9 cellular contexts compared by ENCODE assay signal in genomic region chr11:116879789-116880402, GRCh38. TPM values are rescaled to one million over a fixed set of nuclear protein-coding genes. Genes with fewer than 3 reads are reported as not detected.
DNase-seq lines count a peak whose midpoint lies in the region; ATAC-seq, FAIRE-seq and TF ChIP-seq lines count a peak whose summit lies in the region.
"Had no signal": no experiment of that assay in that cellular context is flagged by ENCODE, and none has a peak within 500 bp of the region (broad histone marks: within the 10 kb centered on the region; RNA-seq: fewer than 3 reads in every experiment).

No MANE protein-coding gene starts in this region.

- ATAC-seq in PC-3 (peak; percentile 100), HepG2 (peak; percentile 91), GM18502 (IDR thresholded peaks at IDR 0.05; ENCODE audit: poor library complexity, unreplicated experiment) (no peak)

- 38% methylated on average over 3 of the region's 3 CpGs for WGBS in HepG2 (ENCODE audit: low lambda C conversion rate)
- WGBS in tibial nerve, 2 donors, result 35% methylated on average over 3 of the region's 3 CpGs

- peaks cover 46% of the 10 kb centered on the region for H3K36me3 Mint-ChIP-seq in activated T-cell treated with anti-CD3 and anti-CD28 coated beads, Interleukin-2, amount 50 U/mL, for 24 hours (ENCODE audit: low read depth)

- no peaks in the 10 kb centered on the region for H3K27me3 Mint-ChIP-seq in activated T-cell treated with anti-CD3 and anti-CD28 coated beads, Interleukin-2, amount 50 U/mL, for 24 hours

- H3K27me3 ChIP-seq in KMS-11 (ENCODE audit: insufficient read depth, low read depth) (no peaks in the 10 kb centered on the region), PC-3 (ENCODE audit: low read length) (no peaks in the 10 kb centered on the region), HepG2 (ENCODE audit: control insufficient read depth in 1 of 2, insufficient read depth in 2 of 2, low read length in 2 of 2) (no peaks in the 10 kb centered on the region), tibial nerve (no peaks in the 10 kb centered on the region)

- H4K20me1 ChIP-seq in KMS-11 (ENCODE audit: insufficient read depth), result no peaks in the 10 kb centered on the region
- H4K20me1 ChIP-seq in PC-3 (ENCODE audit: low read length), result no peaks in the 10 kb centered on the region
- H4K20me1 ChIP-seq in HepG2 (ENCODE audit: insufficient read depth, low read length), result no peaks in the 10 kb centered on the region

- H3K36me3 ChIP-seq in KMS-11 (ENCODE audit: insufficient read depth) (no peaks in the 10 kb centered on the region), PC-3 (ENCODE audit: low read depth, low read length) (peaks cover 4% of the 10 kb centered on the region; the same call in 1 of the 2 replicates), HepG2 (replicated peaks in 1 of 2; ENCODE audit: control insufficient read depth in 1 of 2, insufficient read depth in 2 of 2, low read length in 2 of 2) (peaks cover 10 to 22% of the 10 kb centered on the region in 2 experiments; a peak in 4 of 5 replicates), tibial nerve (peaks cover 0 to 22% (median 0%) of the 10 kb centered on the region in 3 donors)

- H3K27ac Mint-ChIP-seq in activated T-cell treated with anti-CD3 and anti-CD28 coated beads, Interleukin-2, amount 50 U/mL, for 24 hours, result peak overlapping the region; percentile 7

- TF ChIP-seq POLR2A in HepG2 (IDR thresholded peaks at IDR 0.05; ENCODE audit: insufficient read depth in 1 of 2, low read depth in 2 of 2, low read length in 2 of 2) (no peak), tibial nerve (IDR thresholded peaks at IDR 0.05) (no peak)

- no peaks in the 10 kb centered on the region for H3K9me2 ChIP-seq in PC-3 (replicated peaks; ENCODE audit: low read length)

- no peaks in the 10 kb centered on the region for H3F3A ChIP-seq in PC-3 (ENCODE audit: low read length, unreplicated experiment)

- CTCF ChIA-PET in PC-3 (lab: Charles Lee), result interaction anchor here (0.6 to 1.5 kb wide), 5 partner anchors 44 to 1424 kb away, joined by 3 to 5 read pairs (median 3); no protein-coding TSS in a partner anchor
- CTCF ChIA-PET in HepG2 (lab: Yijun Ruan, JAX; ENCODE audit: low intra/inter-chr PET ratio, low total read pairs), result interaction anchor here (1.1 to 2.3 kb wide), 3 partner anchors 89 to 228 kb away, joined by 3 to 43 read pairs (median 4); partner anchors contain the start of gene APOA5

- no peaks in the 10 kb centered on the region for H3K9me3 Mint-ChIP-seq in activated T-cell treated with anti-CD3 and anti-CD28 coated beads, Interleukin-2, amount 50 U/mL, for 24 hours

- BruUV-seq in PC-3 (replicated peaks; lab: Mats Ljungman, UMichigan), result no TSS peak
- BruUV-seq in HepG2 (replicated peaks; lab: Mats Ljungman, UMichigan), result no TSS peak

- intact Hi-C loops in PC-3 (cut with micrococcal nuclease) (loop anchor here (1.0 to 10.0 kb wide), 5 partner anchors 37 to 347 kb away; no protein-coding TSS in a partner anchor), HepG2 (cut with micrococcal nuclease; ENCODE audit: unreplicated experiment) (loop anchor here (1.0 kb wide), 2 partner anchors 226 to 346 kb away; no protein-coding TSS in a partner anchor)

- H3K4me2 ChIP-seq in KMS-11, result no peak overlapping the region
- no peak overlapping the region for H3K4me2 ChIP-seq in PC-3 (ENCODE audit: low read length)
- H3K4me2 ChIP-seq in HepG2 (ENCODE audit: low read depth, low read length), result no peak overlapping the region

- H3K4me3 ChIP-seq in KMS-11 (IDR thresholded peaks at IDR 0.05; ENCODE audit: insufficient read depth, low read depth, low read length), result no peak overlapping the region
- H3K4me3 ChIP-seq in PC-3 (ENCODE audit: low read length), result no peak overlapping the region
- no peak overlapping the region for H3K4me3 ChIP-seq in HepG2 (replicated peaks in 1 of 3; ENCODE audit: insufficient read depth in 1 of 3, low read depth in 2 of 3, low read length in 3 of 3)
- no peak overlapping the region for H3K4me3 ChIP-seq in tibial nerve

- H3K27ac ChIP-seq in KMS-11, result no peak overlapping the region
- no peak overlapping the region for H3K27ac ChIP-seq in PC-3 (ENCODE audit: low read length)
- peak overlapping the region; percentile 24 for H3K27ac ChIP-seq in cingulate gyrus (ENCODE audit: low read depth, low read length)
- no peak overlapping the region for H3K27ac ChIP-seq in HepG2 (ENCODE audit: extremely low read length, insufficient read depth, low read length)
- H3K27ac ChIP-seq in tibial nerve, result peak overlapping the region in 1 of 4 donors; percentile 67
- H3K27ac ChIP-seq: epithelial cell of prostate had no signal

- TF ChIP-seq CTCF in KMS-11 (conservative IDR thresholded peaks at IDR 0.05; ENCODE audit: low read depth, low read length) (peak; percentile 68), PC-3 (conservative IDR thresholded peaks at IDR 0.05; ENCODE audit: low read depth, low read length) (peak; percentile 93), HepG2 (CRISPR knock-in tag; IDR thresholded peaks at IDR 0.05) (peak; percentile 81), tibial nerve (IDR thresholded peaks at IDR 0.05) (peak; percentile 59 to 81 (median 65))

- H3K4me1 ChIP-seq in KMS-11 (ENCODE audit: low read depth, poor library complexity, severe bottlenecking), result peaks cover 26% of the 10 kb centered on the region
- H3K4me1 ChIP-seq in PC-3 (ENCODE audit: insufficient read depth, low read length), result no peaks in the 10 kb centered on the region; the same call in 1 of the 2 replicates
- H3K4me1 ChIP-seq in HepG2 (ENCODE audit: insufficient read depth, low read length), result no peaks in the 10 kb centered on the region
- peaks cover 0 to 4% (median 0%) of the 10 kb centered on the region in 4 donors for H3K4me1 ChIP-seq in tibial nerve

- no peak for DNase-seq in activated T-cell treated with anti-CD3 and anti-CD28 coated beads, Interleukin-2, amount 50 U/mL, for 24 hours
- DNase-seq in activated T-cell treated with anti-CD3 and anti-CD28 coated beads for 4 hours, result no peak
- DNase-seq in PC-3, result peak; percentile 86
- peak; percentile 65 for DNase-seq in HepG2 (ENCODE audit: low spot score)
- peak in 1 of 2 donors; percentile 39 for DNase-seq in tibial nerve (ENCODE audit: low spot score in 2 of 2)

- H2AFZ ChIP-seq in KMS-11 (ENCODE audit: low read depth) (no peak overlapping the region), PC-3 (ENCODE audit: low read length) (no peak overlapping the region), HepG2 (ENCODE audit: low read length) (no peak overlapping the region)

- no peak overlapping the region for H3K9ac ChIP-seq in KMS-11
- H3K9ac ChIP-seq in PC-3 (ENCODE audit: low read length), result no peak overlapping the region
- no peak overlapping the region for H3K9ac ChIP-seq in HepG2 (ENCODE audit: insufficient read depth, low read depth, low read length)

- H3K4me1 Mint-ChIP-seq in activated T-cell treated with anti-CD3 and anti-CD28 coated beads, Interleukin-2, amount 50 U/mL, for 24 hours (ENCODE audit: low read depth), result peaks cover 30% of the 10 kb centered on the region

- FAIRE-seq in HepG2 (lab: Jason Lieb, UNC), result peak; percentile 94

- POLR2A ChIA-PET in PC-3 (lab: Charles Lee; ENCODE audit: unreplicated experiment) (no interaction called here), HepG2 (lab: Yijun Ruan, JAX) (interaction anchor here (0.6 to 1.1 kb wide), 2 partner anchors 51 to 218 kb away, joined by 3 read pairs; partner anchors contain the start of gene SIK3)

- no peaks in the 10 kb centered on the region for H3K79me2 ChIP-seq in KMS-11 (ENCODE audit: insufficient read depth, low read depth)
- no peaks in the 10 kb centered on the region for H3K79me2 ChIP-seq in PC-3 (ENCODE audit: low read length)
- H3K79me2 ChIP-seq in HepG2 (ENCODE audit: insufficient read depth, low read length), result no peaks in the 10 kb centered on the region

- TF ChIP-seq RAD21 in HepG2 (CRISPR knock-in tag; IDR thresholded peaks at IDR 0.05), result peak; percentile 67

- H3K4me3 Mint-ChIP-seq in activated T-cell treated with anti-CD3 and anti-CD28 coated beads, Interleukin-2, amount 50 U/mL, for 24 hours, result no peak overlapping the region

- H3K9me3 ChIP-seq in PC-3 (ENCODE audit: low read length), result no peaks in the 10 kb centered on the region
- H3K9me3 ChIP-seq in HepG2 (ENCODE audit: low read length), result no peaks in the 10 kb centered on the region
- H3K9me3 ChIP-seq in tibial nerve, result no peaks in the 10 kb centered on the region

- in situ Hi-C loops in HepG2 (cut with HindIII; ENCODE audit: extremely low pct_ligation_motif_present, low pct_unique_long_range_greater_than_20kb), result loop anchor here (5.0 kb wide), 1 partner anchor 217 kb away; the partner anchor contains the start of gene SIK3

- TF ChIP-seq EP300 in HepG2 (IDR thresholded peaks at IDR 0.05; ENCODE audit: low read depth in 2 of 2, low read length in 2 of 2), result no peak
- no peak for TF ChIP-seq EP300 in HepG2 (CRISPR knock-in tag; IDR thresholded peaks at IDR 0.05; ENCODE audit: borderline replicate concordance)
- peak in 1 of 2 donors; percentile 17 for TF ChIP-seq EP300 in tibial nerve (IDR thresholded peaks at IDR 0.05)

RNA-seq across cellular contexts. Expression of gene APOA1, which starts 42.5 kb away (rescaled TPM):
- total RNA-seq in PC-3 (2014; rRNA removed) (0.33 TPM in 1 of 2 replicates, not detected in the other), HepG2 (2016; rRNA removed; fragmentation: Illumina TruSeq; extraction: Trizol) (2,184 and 5,485 TPM in 2 replicates), tibial nerve (1 to 10 TPM; 4.1 to 8.4 (median 6.5) TPM)
- total RNA-seq in HepG2 (2016; cell fraction: cytosol; rRNA removed; fragmentation: Illumina TruSeq; extraction: Trizol; ENCODE audit: low read depth), result 1,658 and 1,910 TPM in 2 replicates
- total RNA-seq in HepG2 (2016; cell fraction: insoluble cytoplasmic fraction; rRNA removed; fragmentation: Illumina TruSeq; extraction: Trizol), result 2,147 and 5,523 TPM in 2 replicates
- total RNA-seq in HepG2 (2016; cell fraction: membrane; rRNA removed; fragmentation: Illumina TruSeq; extraction: Trizol), result 1,317 and 1,654 TPM in 2 replicates
- 3,708 and 4,228 TPM in 2 replicates for total RNA-seq in HepG2 (2016; cell fraction: nucleus; rRNA removed; fragmentation: Illumina TruSeq; extraction: Trizol)
- polyA plus RNA-seq in HepG2 (2011; rRNA removed), result 1,973 and 2,476 TPM in 2 replicates
- 3,263 and 3,859 TPM in 2 replicates for polyA plus RNA-seq in HepG2 (2011; cell fraction: cytosol; rRNA removed)
- 1,542 and 1,981 TPM in 2 replicates for polyA plus RNA-seq in HepG2 (2011; cell fraction: nucleus; rRNA removed)
- polyA plus RNA-seq in HepG2 (2012), result 3,117 and 3,837 TPM in 2 replicates
- 1,826 and 2,113 TPM in 2 replicates for polyA plus RNA-seq in HepG2 (2016; cell fraction: cytosol; fragmentation: Illumina TruSeq; extraction: Trizol; ENCODE audit: low read depth)
- polyA plus RNA-seq in HepG2 (2016; cell fraction: insoluble cytoplasmic fraction; fragmentation: Illumina TruSeq; extraction: Trizol; ENCODE audit: low read depth), result 1,773 and 1,785 TPM in 2 replicates
- 1,154 and 1,399 TPM in 2 replicates for polyA plus RNA-seq in HepG2 (2016; cell fraction: membrane; fragmentation: Illumina TruSeq; extraction: Trizol; ENCODE audit: low read depth)
- 5,783 and 6,817 TPM in 2 replicates for polyA plus RNA-seq in HepG2 (2016; cell fraction: nucleus; fragmentation: Illumina TruSeq; extraction: Trizol; ENCODE audit: insufficient read depth, low read depth)
- 0.49 and 910 TPM in 2 replicates for polyA minus RNA-seq in HepG2 (2011; rRNA and poly(A)+ RNA removed; ENCODE audit: low replicate concordance)
- 1,155 and 1,457 TPM in 2 replicates for polyA minus RNA-seq in HepG2 (2011; cell fraction: cytosol; rRNA and poly(A)+ RNA removed)
- 210 and 319 TPM in 2 replicates for polyA minus RNA-seq in HepG2 (2011; cell fraction: nucleus; rRNA and poly(A)+ RNA removed)

RNA-seq across cellular contexts. Expression of gene APOC3, which starts 50.2 kb away (rescaled TPM):
- not detected in 2 replicates for total RNA-seq in PC-3 (2014; rRNA removed)
- 179 and 314 TPM in 2 replicates for total RNA-seq in HepG2 (2016; rRNA removed; fragmentation: Illumina TruSeq; extraction: Trizol)
- total RNA-seq in HepG2 (2016; cell fraction: cytosol; rRNA removed; fragmentation: Illumina TruSeq; extraction: Trizol; ENCODE audit: low read depth), result 470 and 617 TPM in 2 replicates
- total RNA-seq in HepG2 (2016; cell fraction: insoluble cytoplasmic fraction; rRNA removed; fragmentation: Illumina TruSeq; extraction: Trizol), result 191 and 310 TPM in 2 replicates
- 250 and 324 TPM in 2 replicates for total RNA-seq in HepG2 (2016; cell fraction: membrane; rRNA removed; fragmentation: Illumina TruSeq; extraction: Trizol)
- total RNA-seq in HepG2 (2016; cell fraction: nucleus; rRNA removed; fragmentation: Illumina TruSeq; extraction: Trizol), result 211 and 238 TPM in 2 replicates
- 687 and 1,005 TPM in 2 replicates for polyA plus RNA-seq in HepG2 (2011; rRNA removed)
- 944 and 988 TPM in 2 replicates for polyA plus RNA-seq in HepG2 (2011; cell fraction: cytosol; rRNA removed)
- 255 and 392 TPM in 2 replicates for polyA plus RNA-seq in HepG2 (2011; cell fraction: nucleus; rRNA removed)
- polyA plus RNA-seq in HepG2 (2012), result 921 and 1,213 TPM in 2 replicates
- 724 and 925 TPM in 2 replicates for polyA plus RNA-seq in HepG2 (2016; cell fraction: cytosol; fragmentation: Illumina TruSeq; extraction: Trizol; ENCODE audit: low read depth)
- 243 and 253 TPM in 2 replicates for polyA plus RNA-seq in HepG2 (2016; cell fraction: insoluble cytoplasmic fraction; fragmentation: Illumina TruSeq; extraction: Trizol; ENCODE audit: low read depth)
- 332 and 399 TPM in 2 replicates for polyA plus RNA-seq in HepG2 (2016; cell fraction: membrane; fragmentation: Illumina TruSeq; extraction: Trizol; ENCODE audit: low read depth)
- 479 and 488 TPM in 2 replicates for polyA plus RNA-seq in HepG2 (2016; cell fraction: nucleus; fragmentation: Illumina TruSeq; extraction: Trizol; ENCODE audit: insufficient read depth, low read depth)
- 493 TPM in 1 of 2 replicates, not detected in the other for polyA minus RNA-seq in HepG2 (2011; rRNA and poly(A)+ RNA removed; ENCODE audit: low replicate concordance)
- 182 and 185 TPM in 2 replicates for polyA minus RNA-seq in HepG2 (2011; cell fraction: cytosol; rRNA and poly(A)+ RNA removed)
- polyA minus RNA-seq in HepG2 (2011; cell fraction: nucleus; rRNA and poly(A)+ RNA removed), result 38.8 and 66.1 TPM in 2 replicates
- total RNA-seq in tibial nerve, result not detected

RNA-seq across cellular contexts. Expression of gene APOA4, which starts 56.8 kb away (rescaled TPM):
- not detected in 2 replicates for total RNA-seq in PC-3 (2014; rRNA removed)
- 1.8 and 3.8 TPM in 2 replicates for total RNA-seq in HepG2 (2016; rRNA removed; fragmentation: Illumina TruSeq; extraction: Trizol)
- 1.2 and 2.1 TPM in 2 replicates for total RNA-seq in HepG2 (2016; cell fraction: cytosol; rRNA removed; fragmentation: Illumina TruSeq; extraction: Trizol; ENCODE audit: low read depth)
- total RNA-seq in HepG2 (2016; cell fraction: insoluble cytoplasmic fraction; rRNA removed; fragmentation: Illumina TruSeq; extraction: Trizol), result 2.1 and 3.7 TPM in 2 replicates
- total RNA-seq in HepG2 (2016; cell fraction: membrane; rRNA removed; fragmentation: Illumina TruSeq; extraction: Trizol), result 2.5 and 3.8 TPM in 2 replicates
- total RNA-seq in HepG2 (2016; cell fraction: nucleus; rRNA removed; fragmentation: Illumina TruSeq; extraction: Trizol), result 1.5 and 3.9 TPM in 2 replicates
- 7.2 and 11.0 TPM in 2 replicates for polyA plus RNA-seq in HepG2 (2011; rRNA removed)
- polyA plus RNA-seq in HepG2 (2011; cell fraction: cytosol; rRNA removed), result 9.4 and 10.1 TPM in 2 replicates
- 4.4 and 6.4 TPM in 2 replicates for polyA plus RNA-seq in HepG2 (2011; cell fraction: nucleus; rRNA removed)
- 5.7 and 7.6 TPM in 2 replicates for polyA plus RNA-seq in HepG2 (2012)
- polyA plus RNA-seq in HepG2 (2016; cell fraction: cytosol; fragmentation: Illumina TruSeq; extraction: Trizol; ENCODE audit: low read depth), result 1.8 and 2.4 TPM in 2 replicates
- 1.6 and 1.8 TPM in 2 replicates for polyA plus RNA-seq in HepG2 (2016; cell fraction: insoluble cytoplasmic fraction; fragmentation: Illumina TruSeq; extraction: Trizol; ENCODE audit: low read depth)
- 2.4 and 3.3 TPM in 2 replicates for polyA plus RNA-seq in HepG2 (2016; cell fraction: membrane; fragmentation: Illumina TruSeq; extraction: Trizol; ENCODE audit: low read depth)
- 3.5 and 4.1 TPM in 2 replicates for polyA plus RNA-seq in HepG2 (2016; cell fraction: nucleus; fragmentation: Illumina TruSeq; extraction: Trizol; ENCODE audit: insufficient read depth, low read depth)
- polyA minus RNA-seq in HepG2 (2011; rRNA and poly(A)+ RNA removed; ENCODE audit: low replicate concordance), result 4.4 TPM in 1 of 2 replicates, not detected in the other
- polyA minus RNA-seq in HepG2 (2011; cell fraction: cytosol; rRNA and poly(A)+ RNA removed), result 2.5 and 3.2 TPM in 2 replicates
- polyA minus RNA-seq in HepG2 (2011; cell fraction: nucleus; rRNA and poly(A)+ RNA removed), result 0.77 and 1.6 TPM in 2 replicates
- total RNA-seq in tibial nerve, result not detected

Comparison
In these comparisons a context has a peak if more than half of its experiments do, and no peak if none do; other contexts are left out.
1. DNase-seq: peak in PC-3 (single experiment) and HepG2 (single experiment); none in activated T-cell treated with anti-CD3 and anti-CD28 coated beads, Interleukin-2, amount 50 U/mL, for 24 hours (single experiment) and activated T-cell treated with anti-CD3 and anti-CD28 coated beads for 4 hours (single experiment).
2. RNA of gene APOA1, which starts 42.5 kb away (total RNA-seq): 1,317 to 5,523 TPM in HepG2; 4.1 to 8.4 TPM in tibial nerve and 0.33 TPM in PC-3; every median in the first group is over 100 times any median in the second.
3. RNA of gene APOC3, which starts 50.2 kb away (total RNA-seq): 179 to 617 TPM in HepG2; not detected in PC-3 and not detected in tibial nerve; every median in the first group is over 100 times any median in the second.
4. Peak in every context shown above with its lines, with median percentiles within 50 percentile points of each other: CTCF ChIP-seq.